ENCODE assay signal across 8 cellular contexts in the genomic region with DNA sequence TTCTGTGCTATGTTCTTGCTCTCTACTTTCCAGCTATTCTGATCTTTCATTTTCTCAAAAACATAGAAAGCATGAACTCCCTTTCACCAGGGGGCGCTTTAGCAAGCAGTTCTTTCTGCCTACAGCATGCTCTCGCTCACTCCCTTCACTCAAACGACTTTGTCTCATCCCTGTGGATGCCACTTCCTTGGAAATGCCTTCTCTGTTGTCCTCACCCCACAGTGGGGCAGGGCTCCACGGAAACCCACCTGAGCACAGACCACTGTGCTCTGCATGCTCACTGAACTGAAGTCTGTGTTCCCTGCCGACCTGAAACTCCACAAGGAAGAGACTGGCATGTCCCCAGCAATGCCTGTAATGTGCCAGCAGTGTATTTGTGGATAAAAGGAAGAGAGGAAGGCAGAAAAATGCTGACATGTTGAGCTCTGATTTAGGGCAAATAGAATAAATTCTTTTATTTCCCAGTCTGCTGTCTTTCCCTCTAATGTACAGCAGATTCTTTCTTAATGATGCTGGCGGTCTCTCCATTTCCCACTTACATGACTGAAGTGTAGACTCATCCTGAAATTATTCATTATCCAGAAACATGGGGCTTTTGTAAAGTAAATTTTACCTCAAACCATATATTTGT. TPM values are rescaled to one million over a fixed set of nuclear protein-coding genes. Genes with fewer than 3 reads are reported as not detected.
DNase-seq lines count a peak whose midpoint lies in the region; ATAC-seq and TF ChIP-seq lines count a peak whose summit lies in the region.

No MANE protein-coding gene starts in this region.

- H3K27ac Mint-ChIP-seq in Calu3 (ENCODE audit: unreplicated experiment) = no peak overlapping the region
- H3K27ac Mint-ChIP-seq in effector memory CD8-positive, alpha-beta T cell = no peak overlapping the region

- H3K36me3 ChIP-seq in HAP-1 (replicated peaks) = no peaks in the 10 kb centered on the region

- in situ Hi-C loops in HAP-1 (cut with MboI; ENCODE audit: low sequenced_read_pairs) = loop anchor here (10.0 kb wide), 1 partner anchor 180 kb away; no protein-coding TSS in a partner anchor

- H3K9me3 Mint-ChIP-seq in Calu3 (ENCODE audit: low read depth, unreplicated experiment) = peaks cover 2% of the 10 kb centered on the region
- H3K9me3 Mint-ChIP-seq in effector memory CD8-positive, alpha-beta T cell = no peaks in the 10 kb centered on the region

- peaks cover 51% of the 10 kb centered on the region for H3K27me3 Mint-ChIP-seq in Calu3 (ENCODE audit: unreplicated experiment)
- H3K27me3 Mint-ChIP-seq in effector memory CD8-positive, alpha-beta T cell = peaks cover 37 to 46% of the 10 kb centered on the region in 2 donors

- H3K27me3 ChIP-seq in HAP-1 (ENCODE audit: low read depth) = no peaks in the 10 kb centered on the region

- DNase-seq in Calu3 = peak; percentile 59
- peak; percentile 70 to 86 for DNase-seq in HAP-1 (ENCODE audit: low spot score in 2 of 2)
- peak; percentile 60 for DNase-seq in RPMI7951 (ENCODE audit: low read depth)
- peak; percentile 12 to 35 (median 17) for DNase-seq in effector memory CD8-positive, alpha-beta T cell
- DNase-seq in midbrain (lab: John Stamatoyannopoulos, UW) = peak; percentile 5
- DNase-seq in NCI-H187 treated with DMSO at 0.1 percent for 48 hours (lab: John Stamatoyannopoulos, UW) = no peak

- ATAC-seq in effector memory CD8-positive, alpha-beta T cell (replicated peaks) = no peak
- ATAC-seq in HG03354 (IDR thresholded peaks at IDR 0.05; ENCODE audit: poor library complexity, severe bottlenecking, unreplicated experiment) = no peak
- ATAC-seq in HG02763 (IDR thresholded peaks at IDR 0.05; ENCODE audit: unreplicated experiment) = no peak

- H3K36me3 Mint-ChIP-seq in Calu3 (ENCODE audit: insufficient read depth, unreplicated experiment) = no peaks in the 10 kb centered on the region
- no peaks in the 10 kb centered on the region for H3K36me3 Mint-ChIP-seq in effector memory CD8-positive, alpha-beta T cell (ENCODE audit: insufficient read depth)

- peak overlapping the region; percentile 54 for H3K4me3 Mint-ChIP-seq in Calu3 (ENCODE audit: low read depth, unreplicated experiment)
- H3K4me3 Mint-ChIP-seq in effector memory CD8-positive, alpha-beta T cell = no peak overlapping the region

- CTCF ChIA-PET in Calu3 (lab: Charles Lee) = interaction anchor here (0.9 to 1.3 kb wide), 2 partner anchors 9 to 16 kb away, joined by 3 to 4 read pairs; no protein-coding TSS in a partner anchor

- no peak overlapping the region for H3K4me3 ChIP-seq in HAP-1

- no peaks in the 10 kb centered on the region for H3K9me3 ChIP-seq in HAP-1

- peaks cover 11% of the 10 kb centered on the region for H3K4me1 Mint-ChIP-seq in Calu3 (ENCODE audit: low read depth, unreplicated experiment)
- H3K4me1 Mint-ChIP-seq in effector memory CD8-positive, alpha-beta T cell (ENCODE audit: low read depth in 2 of 2) = peaks cover 0 to 6% of the 10 kb centered on the region in 2 donors

- intact Hi-C loops in Calu3 (cut with micrococcal nuclease; ENCODE audit: unreplicated experiment) = no loop called here

- TF ChIP-seq CTCF in Calu3 (IDR thresholded peaks at IDR 0.05; ENCODE audit: unreplicated experiment) = peak; percentile 36

- peaks cover 2% of the 10 kb centered on the region; the same call in 1 of the 2 replicates for H3K4me1 ChIP-seq in HAP-1

- BruUV-seq in Calu3 (replicated peaks; lab: Mats Ljungman, UMichigan) = no TSS peak

RNA-seq across cellular contexts. Expression of a gene that starts 4.9 kb away (rescaled TPM):
- not detected in 2 replicates for total RNA-seq in Calu3 (2022)
- 0.10 and 0.12 TPM in 2 replicates for total RNA-seq in RPMI7951 (2014; rRNA removed; shearing (Covaris generic))
